ENCODE assay signal across 32 cellular contexts in genomic region chr10:47310090-47310505, GRCh38. TPM values are rescaled to one million over a fixed set of nuclear protein-coding genes. Genes with fewer than 3 reads are reported as not detected.
"Had no signal": no experiment of that assay in that cellular context is flagged by ENCODE, and none has a peak within 500 bp of the region (broad histone marks: within the 10 kb centered on the region; RNA-seq: fewer than 3 reads in every experiment).

No MANE protein-coding gene starts in this region.

- DNase-seq: activated CD4-positive, alpha-beta memory T cell treated with anti-CD3 and anti-CD28 coated beads, Interleukin-2, amount 10 ng/mL, durations not matched to agents 7 days and 5 days; activated CD4-positive, alpha-beta T cell treated with anti-CD3 and anti-CD28 coated beads for 1 hour; activated CD4-positive, alpha-beta T cell treated with anti-CD3 and anti-CD28 coated beads for 4 hours; activated CD4-positive, alpha-beta T cell treated with anti-CD3 and anti-CD28 coated beads, Interleukin-2, amount 10 ng/mL, durations not matched to agents 7 days and 5 days; activated CD4-positive, alpha-beta T cell treated with anti-CD3 and anti-CD28 coated beads, Interleukin-2, amount 50 U/mL, for 4 hours; activated CD8-positive, alpha-beta memory T cell treated with anti-CD3 and anti-CD28 coated beads, Interleukin-2, amount 50 U/mL, for 48 hours; activated gamma-delta T cell treated with Interleukin-2 at 50 U/mL for 16 hours; activated naive CD4-positive, alpha-beta T cell treated with anti-CD3 and anti-CD28 coated beads, Interleukin-2, amount 50 U/mL, for 16 hours; activated naive CD4-positive, alpha-beta T cell treated with Interleukin-2 at 50 U/mL for 16 hours; activated T-cell treated with anti-CD3 and anti-CD28 coated beads for 4 hours; activated T-cell treated with anti-CD3 and anti-CD28 coated beads, Interleukin-2, amount 50 U/mL, for 24 hours; amniotic stem cell; anterior cingulate cortex; caudate nucleus; cortex of kidney; effector CD4-positive, alpha-beta T cell; effector memory CD8-positive, alpha-beta T cell; foreskin keratinocyte; gastrocnemius medialis; glutamatergic neuron; T-helper 1 cell; T-helper 17 cell; T1000 had no signal

- FAIRE-seq: astrocyte, colon had no signal

- H3K4me3 ChIP-seq: esophagus muscularis mucosa, gastrocnemius medialis had no signal

- H3K27ac ChIP-seq: esophagus muscularis mucosa, foreskin keratinocyte, gastrocnemius medialis, VCaP had no signal

- H3K27me3 ChIP-seq: gastrocnemius medialis had no signal

- H3K4me1 ChIP-seq: foreskin keratinocyte, gastrocnemius medialis had no signal

- H3K36me3 ChIP-seq: esophagus muscularis mucosa, gastrocnemius medialis had no signal

- ATAC-seq: activated T-cell treated with anti-CD3 and anti-CD28 coated beads, Interleukin-2, amount 50 U/mL, for 72 hours; effector memory CD8-positive, alpha-beta T cell; foreskin keratinocyte; gastrocnemius medialis; T-helper 17 cell had no signal

- H3K9me3 ChIP-seq: esophagus muscularis mucosa, gastrocnemius medialis had no signal

RNA-seq across cellular contexts. Expression of gene GDF10, which starts 10.1 kb away (rescaled TPM):
- total RNA-seq: activated CD4-positive, alpha-beta memory T cell treated with anti-CD3 and anti-CD28 coated beads, Interleukin-2, amount 10 ng/mL, durations not matched to agents 7 days and 5 days; dermis blood vessel endothelial cell; foreskin keratinocyte had no signal
- polyA plus RNA-seq: foreskin keratinocyte had no signal

RNA-seq across cellular contexts. Expression of gene GDF2, which starts 12.2 kb away (rescaled TPM):
- total RNA-seq: activated CD4-positive, alpha-beta memory T cell treated with anti-CD3 and anti-CD28 coated beads, Interleukin-2, amount 10 ng/mL, durations not matched to agents 7 days and 5 days; activated CD4-positive, alpha-beta T cell treated with anti-CD3 and anti-CD28 coated beads, Interleukin-2, amount 10 ng/mL, durations not matched to agents 7 days and 5 days; activated T-cell treated with anti-CD3 and anti-CD28 coated beads, Interleukin-2, amount 50 U/mL, for 72 hours; astrocyte; chondrocyte; dermis blood vessel endothelial cell; esophagus muscularis mucosa; foreskin keratinocyte; gastrocnemius medialis; T-helper 17 cell; WTC11 had no signal
- polyA plus RNA-seq: adipose tissue, foreskin keratinocyte had no signal

RNA-seq across cellular contexts. Expression of gene RBP3, which starts 38.1 kb away (rescaled TPM):
- total RNA-seq: activated CD4-positive, alpha-beta memory T cell treated with anti-CD3 and anti-CD28 coated beads, Interleukin-2, amount 10 ng/mL, durations not matched to agents 7 days and 5 days; activated CD4-positive, alpha-beta T cell treated with anti-CD3 and anti-CD28 coated beads, Interleukin-2, amount 10 ng/mL, durations not matched to agents 7 days and 5 days; activated T-cell treated with anti-CD3 and anti-CD28 coated beads, Interleukin-2, amount 50 U/mL, for 72 hours; astrocyte; chondrocyte; dermis blood vessel endothelial cell; foreskin keratinocyte; gastrocnemius medialis; T-helper 17 cell; WTC11 had no signal
- polyA plus RNA-seq: adipose tissue, foreskin keratinocyte had no signal
